14 cellular contexts compared by ENCODE assay signal in the genomic region with DNA sequence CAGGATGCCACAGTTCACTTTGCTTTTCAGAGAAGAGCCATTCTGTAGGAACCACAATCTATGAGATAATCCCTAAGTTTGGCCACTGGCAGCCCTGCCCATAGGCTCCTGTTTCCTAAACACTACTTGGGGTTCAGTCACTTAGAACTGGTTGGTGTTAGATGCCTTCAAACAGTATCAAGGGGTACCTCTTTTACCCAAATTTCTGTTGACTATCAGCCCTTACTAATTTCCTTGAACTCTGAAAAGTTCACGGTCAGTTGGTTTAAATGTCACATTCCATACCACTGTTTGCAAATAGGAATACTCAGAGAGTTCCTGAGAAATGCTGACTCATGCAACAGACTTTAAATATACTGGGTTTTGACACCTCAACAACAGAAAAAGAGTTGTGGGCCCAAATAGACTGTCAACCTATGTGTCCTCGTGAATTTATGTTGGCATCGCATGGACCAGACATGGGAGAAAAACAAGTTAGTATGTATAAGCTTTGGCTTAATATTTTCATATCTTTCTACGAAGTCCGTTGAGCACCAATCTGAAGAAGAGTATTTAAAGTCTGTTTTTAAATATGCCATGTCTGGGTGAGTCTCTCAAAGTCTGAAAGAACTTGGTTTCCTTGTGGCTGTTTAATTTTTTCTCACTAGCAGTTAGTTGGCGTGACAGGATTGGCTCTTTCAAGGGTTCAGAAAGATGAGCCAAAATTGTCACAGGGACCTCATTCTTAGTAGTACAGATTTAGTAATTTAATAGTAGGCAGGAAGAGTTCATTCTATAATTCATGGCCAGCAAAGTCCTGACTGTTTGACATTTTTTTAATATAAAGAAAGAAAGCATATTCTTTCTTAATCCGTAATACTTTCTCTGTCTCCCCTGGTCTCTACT. TPM values are rescaled to one million over a fixed set of nuclear protein-coding genes. Genes with fewer than 3 reads are reported as not detected.
DNase-seq lines count a peak whose midpoint lies in the region; ATAC-seq lines count a peak whose summit lies in the region.
"Had no signal": no experiment of that assay in that cellular context is flagged by ENCODE, and none has a peak within 500 bp of the region (broad histone marks: within the 10 kb centered on the region; RNA-seq: fewer than 3 reads in every experiment).

No MANE protein-coding gene starts in this region.

- H3K4ac ChIP-seq in mesendoderm (ENCODE audit: low read depth, low read length): peak overlapping the region; percentile 28

- H4K8ac ChIP-seq in mesendoderm (ENCODE audit: low read depth, low read length): no peak overlapping the region

- H3K18ac ChIP-seq in mesendoderm (ENCODE audit: low read length): peak overlapping the region; percentile 69

- WGBS in mesendoderm (ENCODE audit: extremely low coverage, insufficient coverage, low lambda C conversion rate): no CpG with 5 or more reads among the region's 7 CpGs

- DNase-seq in AG08396 (ENCODE audit: low spot score) (peak; percentile 23), OCI-M1 (lab: John Stamatoyannopoulos, UW) (peak; percentile 30), mesendoderm (peak; percentile 65), cerebellum (ENCODE audit: low spot score) (no peak), NOMO-1 treated with dmso at 0.1 percent for 144 hours (lab: John Stamatoyannopoulos, UW; ENCODE audit: unreplicated experiment) (no peak), Ammon's horn (ENCODE audit: low spot score) (no peak)
- DNase-seq: cerebellar nuclear complex, KBM-7, Peyer's patch, retina had no signal

- no peak overlapping the region for H3K56ac ChIP-seq in mesendoderm (ENCODE audit: low read length)

- no peak overlapping the region for H2BK15ac ChIP-seq in mesendoderm (replicated peaks; ENCODE audit: low read depth)

- H3K27me3 ChIP-seq in mesendoderm (ENCODE audit: insufficient read depth, low read length, poor library complexity): no peaks in the 10 kb centered on the region
- H3K27me3 ChIP-seq: Peyer's patch, tibial nerve had no signal

- no peak overlapping the region for H2AK5ac ChIP-seq in mesendoderm (ENCODE audit: low read length)

- H3K79me2 ChIP-seq in mesendoderm (ENCODE audit: control insufficient read depth, insufficient read depth, low read length): no peaks in the 10 kb centered on the region

- H3K79me1 ChIP-seq in mesendoderm (ENCODE audit: low read length): no peaks in the 10 kb centered on the region

- H3K4me1 ChIP-seq in mesendoderm (ENCODE audit: control insufficient read depth, low read depth, low read length): peaks cover 13% of the 10 kb centered on the region
- H3K4me1 ChIP-seq: Peyer's patch had no signal

- H2BK120ac ChIP-seq in mesendoderm (ENCODE audit: low read depth, low read length): no peak overlapping the region

- H4K5ac ChIP-seq in mesendoderm (ENCODE audit: low read length): no peak overlapping the region

- H3K27ac ChIP-seq in cingulate gyrus (ENCODE audit: low read depth, low read length) (peak overlapping the region; percentile 90), mesendoderm (ENCODE audit: low read depth, low read length) (no peak overlapping the region)
- H3K27ac ChIP-seq: C4-2B, Peyer's patch had no signal

- H3K36me3 ChIP-seq in mesendoderm (ENCODE audit: control insufficient read depth, insufficient read depth, low read length): no peaks in the 10 kb centered on the region

- no peak overlapping the region for H3K23ac ChIP-seq in mesendoderm (ENCODE audit: low read length)

- no peak overlapping the region for H3K9ac ChIP-seq in mesendoderm (ENCODE audit: low read length)

- no peak for ATAC-seq in HG02763 (IDR thresholded peaks at IDR 0.05; ENCODE audit: unreplicated experiment)

- H3K4me2 ChIP-seq in mesendoderm (ENCODE audit: low read length): no peak overlapping the region

- no peak overlapping the region for H3K4me3 ChIP-seq in mesendoderm (ENCODE audit: low read length)
- H3K4me3 ChIP-seq: Peyer's patch, tibial nerve had no signal

- no peak overlapping the region for H2BK5ac ChIP-seq in mesendoderm (ENCODE audit: low read length)

RNA-seq across cellular contexts. Expression of a gene that starts 56.5 kb away (rescaled TPM):
- polyA plus RNA-seq in mesendoderm (2013, experiment 1 of 2): 38.4 TPM
- polyA plus RNA-seq in mesendoderm (2013, experiment 2 of 2): 37.5 TPM
- total RNA-seq in cerebellum: 62.9 TPM

Comparison
In these comparisons a context has a peak if more than half of its experiments do, and no peak if none do; other contexts are left out.
1. DNase-seq: peak in AG08396 (single experiment), OCI-M1 (single experiment) and mesendoderm (single experiment); none in cerebellum (single experiment), NOMO-1 treated with dmso at 0.1 percent for 144 hours (single experiment) and Ammon's horn (single experiment).